ENCODE assay signal across 34 cellular contexts in the genomic region with DNA sequence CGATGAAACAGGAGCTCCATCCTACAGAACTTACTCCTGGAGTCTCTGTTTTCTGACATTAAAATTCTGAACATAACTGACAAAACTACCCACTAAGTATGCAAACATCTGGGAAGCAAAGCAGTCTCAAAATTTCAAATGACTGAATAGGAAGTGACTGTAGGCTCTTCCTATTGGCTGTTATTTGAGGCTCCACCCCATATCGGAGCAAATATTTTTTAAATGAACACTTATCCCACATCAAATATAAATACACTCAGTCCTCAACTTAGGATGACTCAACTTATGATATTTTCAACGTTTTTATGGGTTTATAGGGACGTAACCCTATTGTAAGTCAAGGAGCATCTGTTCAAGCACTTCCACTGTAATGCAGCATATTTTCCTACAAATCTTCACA. TPM values are rescaled to one million over a fixed set of nuclear protein-coding genes. Genes with fewer than 3 reads are reported as not detected.
DNase-seq lines count a peak whose midpoint lies in the region; ATAC-seq, FAIRE-seq and TF ChIP-seq lines count a peak whose summit lies in the region.
"Had no signal": no experiment of that assay in that cellular context is flagged by ENCODE, and none has a peak within 500 bp of the region (broad histone marks: within the 10 kb centered on the region; RNA-seq: fewer than 3 reads in every experiment).

No MANE protein-coding gene starts in this region.

- H3K9me3 ChIP-seq in astrocyte (ENCODE audit: insufficient read depth, low read depth, low read length): no peaks in the 10 kb centered on the region
- no peaks in the 10 kb centered on the region for H3K9me3 ChIP-seq in mesenchymal stem cell (ENCODE audit: control insufficient read depth, low read length)
- H3K9me3 ChIP-seq in naive thymus-derived CD4-positive, alpha-beta T cell (ENCODE audit: control insufficient read depth in 2 of 3, low read length in 3 of 3): peaks cover 0 to 5% (median 0%) of the 10 kb centered on the region in 3 experiments
- H3K9me3 ChIP-seq: mucosa of descending colon, psoas muscle, stomach, tibial artery had no signal

- H3K27me3 ChIP-seq in astrocyte (ENCODE audit: insufficient read depth, low read length) (no peaks in the 10 kb centered on the region), mesenchymal stem cell (ENCODE audit: control insufficient read depth in 1 of 2, insufficient read depth in 1 of 2, low read length in 2 of 2) (no peaks in the 10 kb centered on the region)
- peaks cover 2 to 4% of the 10 kb centered on the region in 2 donors for H3K27me3 ChIP-seq in naive thymus-derived CD4-positive, alpha-beta T cell (ENCODE audit: control insufficient read depth in 2 of 2, insufficient read depth in 2 of 2, low read length in 2 of 2)
- H3K27me3 ChIP-seq: stomach, tibial artery had no signal

- H3K4me1 Mint-ChIP-seq in astrocyte (ENCODE audit: low read depth, unreplicated experiment): peaks cover 6% of the 10 kb centered on the region
- no peaks in the 10 kb centered on the region for H3K4me1 Mint-ChIP-seq in naive thymus-derived CD4-positive, alpha-beta T cell
- H3K4me1 Mint-ChIP-seq: activated CD4-positive, alpha-beta T cell treated with anti-CD3 and anti-CD28 coated beads, Interleukin-2, amount 10 ng/mL, durations not matched to agents 24 days and 14 days; CD4-positive, CD25-positive, alpha-beta regulatory T cell; IgD-negative memory B cell; immature natural killer cell had no signal

- peak overlapping the region; percentile 0 for H3K4me2 ChIP-seq in astrocyte (ENCODE audit: low read length)
- no peak overlapping the region for H3K4me2 ChIP-seq in mesenchymal stem cell (ENCODE audit: low read length, poor library complexity, severe bottlenecking)

- H2BK120ac ChIP-seq in mesenchymal stem cell (ENCODE audit: low read depth, low read length): no peak overlapping the region

- no peak overlapping the region for H3K4me3 Mint-ChIP-seq in astrocyte (ENCODE audit: unreplicated experiment)
- no peak overlapping the region for H3K4me3 Mint-ChIP-seq in naive thymus-derived CD4-positive, alpha-beta T cell
- H3K4me3 Mint-ChIP-seq: activated CD4-positive, alpha-beta T cell treated with anti-CD3 and anti-CD28 coated beads, Interleukin-2, amount 10 ng/mL, durations not matched to agents 24 days and 14 days; activated naive CD8-positive, alpha-beta T cell; CD4-positive, CD25-positive, alpha-beta regulatory T cell; IgD-negative memory B cell; immature natural killer cell; natural killer cell treated with Interleukin-12 subunit alpha and Interleukin-12 subunit beta and Interleukin-15 and Interleukin-18, amount 100 ng/mL, for 72 hours had no signal

- WGBS in mesenchymal stem cell: 80% methylated on average over 4 of the region's 4 CpGs

- H3K27me3 Mint-ChIP-seq in astrocyte (ENCODE audit: low read depth, unreplicated experiment): peaks cover 12% of the 10 kb centered on the region
- H3K27me3 Mint-ChIP-seq in naive thymus-derived CD4-positive, alpha-beta T cell: peaks cover 61 to 85% (median 72%) of the 10 kb centered on the region in 5 donors

- no peak overlapping the region for H4K91ac ChIP-seq in mesenchymal stem cell (ENCODE audit: low read length)

- TF ChIP-seq CTCF in AG09309 (IDR thresholded peaks at IDR 0.05; ENCODE audit: control insufficient read depth, insufficient read depth, low read depth, low read length, missing control alignments) (no peak), astrocyte (IDR thresholded peaks at IDR 0.05; ENCODE audit: insufficient read depth, low read depth, low read length) (no peak)

- H4K20me1 ChIP-seq in astrocyte (ENCODE audit: insufficient read depth, low read length): peaks cover 34% of the 10 kb centered on the region

- no peak overlapping the region for H3K9ac ChIP-seq in astrocyte (ENCODE audit: low read length)
- H3K9ac ChIP-seq in mesenchymal stem cell (ENCODE audit: low read length): peak overlapping the region; percentile 7

- peaks cover 16% of the 10 kb centered on the region for H3K4me1 ChIP-seq in astrocyte (ENCODE audit: insufficient read depth, low read length)
- H3K4me1 ChIP-seq in mesenchymal stem cell (ENCODE audit: control insufficient read depth, insufficient read depth, low read depth, low read length): peaks cover 46% of the 10 kb centered on the region
- no peaks in the 10 kb centered on the region for H3K4me1 ChIP-seq in naive thymus-derived CD4-positive, alpha-beta T cell (ENCODE audit: control insufficient read depth in 2 of 2, insufficient read depth in 2 of 2, low read length in 2 of 2)
- H3K4me1 ChIP-seq: psoas muscle, stomach had no signal

- H3K4me3 ChIP-seq in AG09309 (ENCODE audit: control insufficient read depth, low read depth, low read length): no peak overlapping the region
- no peak overlapping the region for H3K4me3 ChIP-seq in astrocyte (ENCODE audit: insufficient read depth, low read depth, low read length)
- H3K4me3 ChIP-seq in mesenchymal stem cell (ENCODE audit: insufficient read depth in 1 of 2, low read depth in 1 of 2, low read length in 2 of 2): peak overlapping the region in 1 of 2 experiments; percentile 39
- H3K4me3 ChIP-seq in naive thymus-derived CD4-positive, alpha-beta T cell (ENCODE audit: low read length): no peak overlapping the region
- H3K4me3 ChIP-seq: mucosa of descending colon, psoas muscle, stomach, tibial artery had no signal

- no peak overlapping the region for H2BK5ac ChIP-seq in mesenchymal stem cell (ENCODE audit: low read depth, low read length, poor library complexity, severe bottlenecking)

- H2AFZ ChIP-seq in astrocyte (ENCODE audit: low read depth, low read length): no peak overlapping the region
- no peak overlapping the region for H2AFZ ChIP-seq in mesenchymal stem cell (ENCODE audit: low read depth, low read length)

- ATAC-seq in naive thymus-derived CD4-positive, alpha-beta T cell: no peak
- no peak for ATAC-seq in HG02610 (IDR thresholded peaks at IDR 0.05; ENCODE audit: unreplicated experiment)
- ATAC-seq: left colon; mucosa of descending colon; natural killer cell treated with Interleukin-12 subunit alpha and Interleukin-12 subunit beta and Interleukin-15 and Interleukin-18, amount 100 ng/mL, for 72 hours; psoas muscle; sciatic nerve had no signal

- POLR2A ChIA-PET in naive thymus-derived CD4-positive, alpha-beta T cell (lab: Charles Lee): no interaction called here

- peaks cover 5% of the 10 kb centered on the region for H3K9me3 Mint-ChIP-seq in astrocyte (ENCODE audit: unreplicated experiment)
- peaks cover 0 to 19% (median 5%) of the 10 kb centered on the region in 11 donors for H3K9me3 Mint-ChIP-seq in naive thymus-derived CD4-positive, alpha-beta T cell
- H3K9me3 Mint-ChIP-seq: activated CD4-positive, alpha-beta T cell treated with anti-CD3 and anti-CD28 coated beads, Interleukin-2, amount 10 ng/mL, durations not matched to agents 24 days and 14 days; natural killer cell treated with Interleukin-12 subunit alpha and Interleukin-12 subunit beta and Interleukin-15 and Interleukin-18, amount 100 ng/mL, for 72 hours had no signal

- no peak overlapping the region for H3K27ac ChIP-seq in astrocyte (ENCODE audit: low read depth, low read length)
- no peak overlapping the region for H3K27ac ChIP-seq in mesenchymal stem cell (ENCODE audit: low read length, poor library complexity, severe bottlenecking)
- H3K27ac ChIP-seq in naive thymus-derived CD4-positive, alpha-beta T cell (ENCODE audit: low read depth, low read length): no peak overlapping the region
- H3K27ac ChIP-seq: psoas muscle, stomach had no signal

- H3K23ac ChIP-seq in mesenchymal stem cell (ENCODE audit: low read length in 2 of 2): no peak overlapping the region

- H3K36me3 ChIP-seq in astrocyte (ENCODE audit: insufficient read depth, low read length) (no peaks in the 10 kb centered on the region), mesenchymal stem cell (ENCODE audit: control insufficient read depth in 1 of 2, insufficient read depth in 2 of 2, low read depth in 1 of 2, low read length in 2 of 2) (peaks cover 5 to 33% of the 10 kb centered on the region in 2 experiments)
- H3K36me3 ChIP-seq in naive thymus-derived CD4-positive, alpha-beta T cell (ENCODE audit: control insufficient read depth in 2 of 3, insufficient read depth in 3 of 3, low read length in 3 of 3): no peaks in the 10 kb centered on the region
- H3K36me3 ChIP-seq: stomach, tibial artery had no signal

- H3K27ac Mint-ChIP-seq in astrocyte (ENCODE audit: unreplicated experiment): no peak overlapping the region
- H3K27ac Mint-ChIP-seq in naive thymus-derived CD4-positive, alpha-beta T cell: peak overlapping the region in 1 of 9 donors; percentile 17
- H3K27ac Mint-ChIP-seq: activated CD4-positive, alpha-beta T cell treated with anti-CD3 and anti-CD28 coated beads, Interleukin-2, amount 10 ng/mL, durations not matched to agents 24 days and 14 days; activated naive CD8-positive, alpha-beta T cell; CD4-positive, CD25-positive, alpha-beta regulatory T cell; IgD-negative memory B cell; immature natural killer cell; natural killer cell treated with Interleukin-12 subunit alpha and Interleukin-12 subunit beta and Interleukin-15 and Interleukin-18, amount 100 ng/mL, for 72 hours had no signal

- FAIRE-seq in astrocyte (lab: Jason Lieb, UNC): peak; percentile 23
- FAIRE-seq: GM18507, GM19239 had no signal

- peaks cover 35% of the 10 kb centered on the region for H3K79me2 ChIP-seq in astrocyte (ENCODE audit: insufficient read depth, low read length)

- intact Hi-C loops in naive thymus-derived CD4-positive, alpha-beta T cell (cut with micrococcal nuclease): no loop called here

- peak; percentile 58 for DNase-seq in AG09309 (ENCODE audit: low read depth)
- DNase-seq in HCEC 1CT: peak; percentile 76
- peak; percentile 62 for DNase-seq in astrocyte (ENCODE audit: low read depth)
- DNase-seq in mesenchymal stem cell: no peak
- no peak for DNase-seq in hippocampal formation (lab: John Stamatoyannopoulos, UW)
- DNase-seq in naive thymus-derived CD4-positive, alpha-beta T cell: no peak
- DNase-seq in NCI-H2081 (lab: John Stamatoyannopoulos, UW): no peak
- DNase-seq: ACHN; activated CD4-positive, alpha-beta T cell treated with anti-CD3 and anti-CD28 coated beads, Interleukin-2, amount 10 ng/mL, durations not matched to agents 24 days and 14 days; activated effector memory CD4-positive, alpha-beta T cell treated with anti-CD3 and anti-CD28 coated beads, Interleukin-2, amount 50 U/mL, for 16 hours; activated T-cell treated with anti-CD3 and anti-CD28 coated beads, Interleukin-2, amount 50 U/mL, for 1 hour; anterior cingulate cortex; Calu3; CD4-positive, CD25-positive, alpha-beta regulatory T cell; DMS79; effector CD8-positive, alpha-beta T cell; immature natural killer cell; left colon; mucosa of descending colon; NCI-H1436 treated with DMSO at 0.1 percent for 48 hours; NCI-H446 treated with DMSO at 0.1 percent for 48 hours; NCI-H774; occipital lobe; psoas muscle; stimulated activated CD4-positive, alpha-beta T cell treated with anti-CD3 and anti-CD28 coated beads, Interleukin-4, amount 100 ng/mL, for 1 hour; stomach; tibial artery had no signal

- H2BK12ac ChIP-seq in mesenchymal stem cell (ENCODE audit: low read length in 2 of 2): no peak overlapping the region

- no peak overlapping the region for H4K8ac ChIP-seq in mesenchymal stem cell (ENCODE audit: low read length)

- peak overlapping the region; percentile 64 for H2AK5ac ChIP-seq in mesenchymal stem cell (ENCODE audit: low read length, severe bottlenecking)

- H3K14ac ChIP-seq in mesenchymal stem cell (ENCODE audit: low read length in 2 of 2): no peak overlapping the region

- CTCF ChIA-PET in naive thymus-derived CD4-positive, alpha-beta T cell (lab: Charles Lee): no interaction called here

- H3K18ac ChIP-seq in mesenchymal stem cell (ENCODE audit: low read depth in 1 of 2, low read length in 2 of 2): no peak overlapping the region

- no peak overlapping the region for H2BK15ac ChIP-seq in mesenchymal stem cell (ENCODE audit: low read depth, poor library complexity, severe bottlenecking)

- peaks cover 7% of the 10 kb centered on the region for H3K36me3 Mint-ChIP-seq in astrocyte (ENCODE audit: low read depth, unreplicated experiment)
- H3K36me3 Mint-ChIP-seq in naive thymus-derived CD4-positive, alpha-beta T cell: no peaks in the 10 kb centered on the region
- H3K36me3 Mint-ChIP-seq: CD4-positive, CD25-positive, alpha-beta regulatory T cell; IgD-negative memory B cell; immature natural killer cell; natural killer cell treated with Interleukin-12 subunit alpha and Interleukin-12 subunit beta and Interleukin-15 and Interleukin-18, amount 100 ng/mL, for 72 hours had no signal

- H3K79me1 ChIP-seq in mesenchymal stem cell (replicated peaks; ENCODE audit: low read length, poor library complexity, severe bottlenecking): peaks cover 18% of the 10 kb centered on the region

- H3K4ac ChIP-seq in mesenchymal stem cell (ENCODE audit: low read depth in 1 of 2, low read length in 2 of 2): no peak overlapping the region

RNA-seq across cellular contexts. Expression of a gene that starts 8.8 kb away (rescaled TPM):
- 7.9 and 11.1 TPM in 2 replicates for total RNA-seq in astrocyte
- polyA plus RNA-seq in mesenchymal stem cell (2013, experiment 1 of 2): 3.9 TPM
- polyA plus RNA-seq in mesenchymal stem cell (2013, experiment 2 of 2): 3.8 TPM
- under 1 TPM in 1 of 5 experiments, not detected in 4; 0.07 TPM for total RNA-seq in naive thymus-derived CD4-positive, alpha-beta T cell
- polyA plus RNA-seq in naive thymus-derived CD4-positive, alpha-beta T cell: under 1 TPM in 1 of 2 donors, not detected in 1; 0.06 TPM
- total RNA-seq: activated CD4-positive, alpha-beta T cell treated with anti-CD3 and anti-CD28 coated beads, Interleukin-2, amount 10 ng/mL, durations not matched to agents 24 days and 14 days had no signal

Comparison
In these comparisons a context has a peak if more than half of its experiments do, and no peak if none do; other contexts are left out.
1. DNase-seq: peak in AG09309 (single experiment), HCEC 1CT (single experiment) and astrocyte (single experiment); none in mesenchymal stem cell (single experiment), hippocampal formation (0 of 2), naive thymus-derived CD4-positive, alpha-beta T cell (0 of 9) and NCI-H2081 (0 of 2).